Comparison of ENCODE assay signal across 8 cellular contexts in genomic region chr10:119541459-119542356, GRCh38. TPM values are rescaled to one million over a fixed set of nuclear protein-coding genes. Genes with fewer than 3 reads are reported as not detected.
A peak's percentile ranks its signal among the peaks of the same experiment; 100 is the strongest.
DNase-seq lines count a peak whose midpoint lies in the region; TF ChIP-seq lines count a peak whose summit lies in the region.

No MANE protein-coding gene starts in this region.

- no peak overlapping the region for H4K8ac ChIP-seq in mesendoderm (ENCODE audit: low read depth, low read length)

- no peaks in the 10 kb centered on the region for H3K27me3 ChIP-seq in breast epithelium
- peaks cover 15% of the 10 kb centered on the region for H3K27me3 ChIP-seq in mesendoderm (ENCODE audit: insufficient read depth, low read length, poor library complexity)

- peak overlapping the region; percentile 78 for H3K56ac ChIP-seq in mesendoderm (ENCODE audit: low read length)

- peak; percentile 63 for DNase-seq in SIG-M5 treated with dmso at 0.1 percent for 504 hours (lab: John Stamatoyannopoulos, UW; ENCODE audit: unreplicated experiment)
- no peak for DNase-seq in SIG-M5 (lab: John Stamatoyannopoulos, UW)
- peak; percentile 73 for DNase-seq in T-helper 2 cell treated with Interferon-gamma antibody and Interleukin-4, amounts not matched to agents 5 μg/mL and 100 μg/mL, for 36 hours (ENCODE audit: low spot score)
- DNase-seq in breast epithelium (ENCODE audit: low spot score in 2 of 2), result no peak
- DNase-seq in mesendoderm, result no peak
- peak; percentile 46 for DNase-seq in stimulated activated CD8-positive, alpha-beta memory T cell treated with anti-CD3 and anti-CD28 coated beads, Interleukin-7, amount 100 ng/mL, for 24 hours (ENCODE audit: low read depth)
- no peak for DNase-seq in occipital lobe (lab: John Stamatoyannopoulos, UW)
- DNase-seq in middle frontal gyrus (ENCODE audit: extremely low spot score, low spot score), result no peak

- H3K4me3 Mint-ChIP-seq in T-helper 2 cell treated with Interferon-gamma antibody and Interleukin-4, amounts not matched to agents 5 μg/mL and 100 μg/mL, for 36 hours, result peak overlapping the region; percentile 78

- H3K4me1 ChIP-seq in breast epithelium, result no peaks in the 10 kb centered on the region
- peaks cover 4% of the 10 kb centered on the region for H3K4me1 ChIP-seq in mesendoderm (ENCODE audit: control insufficient read depth, low read depth, low read length)

- H3K4ac ChIP-seq in mesendoderm (ENCODE audit: low read depth, low read length), result no peak overlapping the region

- no peaks in the 10 kb centered on the region for H3K36me3 ChIP-seq in breast epithelium
- H3K36me3 ChIP-seq in mesendoderm (ENCODE audit: control insufficient read depth, insufficient read depth, low read length), result no peaks in the 10 kb centered on the region

- H3K79me1 ChIP-seq in mesendoderm (ENCODE audit: low read length), result no peaks in the 10 kb centered on the region

- H3K79me2 ChIP-seq in mesendoderm (ENCODE audit: control insufficient read depth, insufficient read depth, low read length), result no peaks in the 10 kb centered on the region

- H3K9me3 ChIP-seq in breast epithelium, result no peaks in the 10 kb centered on the region

- WGBS in mesendoderm (ENCODE audit: extremely low coverage, insufficient coverage, low lambda C conversion rate), result no CpG with 5 or more reads among the region's 57 CpGs

- H3K23ac ChIP-seq in mesendoderm (ENCODE audit: low read length), result peak overlapping the region; percentile 100

- no peak overlapping the region for H3K18ac ChIP-seq in mesendoderm (ENCODE audit: low read length)

- H2AK5ac ChIP-seq in mesendoderm (ENCODE audit: low read length), result no peak overlapping the region

- H2BK15ac ChIP-seq in mesendoderm (replicated peaks; ENCODE audit: low read depth), result no peak overlapping the region

- no peak for TF ChIP-seq POLR2A in breast epithelium (IDR thresholded peaks at IDR 0.05)

- intact Hi-C loops in breast epithelium (cut with DNase I; ENCODE audit: low total_unique reads), result no loop called here

- H2BK120ac ChIP-seq in mesendoderm (ENCODE audit: low read depth, low read length), result no peak overlapping the region

- peak overlapping the region; percentile 79 for H3K4me2 ChIP-seq in mesendoderm (ENCODE audit: low read length)

- H3K27ac Mint-ChIP-seq in T-helper 2 cell treated with Interferon-gamma antibody and Interleukin-4, amounts not matched to agents 5 μg/mL and 100 μg/mL, for 36 hours, result peak overlapping the region; percentile 82

- H4K5ac ChIP-seq in mesendoderm (ENCODE audit: low read length), result no peak overlapping the region

- H3K27me3 Mint-ChIP-seq in T-helper 2 cell treated with Interferon-gamma antibody and Interleukin-4, amounts not matched to agents 5 μg/mL and 100 μg/mL, for 36 hours (ENCODE audit: low read depth), result peaks cover 11% of the 10 kb centered on the region

- H3K36me3 Mint-ChIP-seq in T-helper 2 cell treated with Interferon-gamma antibody and Interleukin-4, amounts not matched to agents 5 μg/mL and 100 μg/mL, for 36 hours (ENCODE audit: low read depth), result peaks cover 18% of the 10 kb centered on the region

- H3K4me1 Mint-ChIP-seq in T-helper 2 cell treated with Interferon-gamma antibody and Interleukin-4, amounts not matched to agents 5 μg/mL and 100 μg/mL, for 36 hours (ENCODE audit: low read depth), result peaks cover 49% of the 10 kb centered on the region

- no peaks in the 10 kb centered on the region for H3K9me3 Mint-ChIP-seq in T-helper 2 cell treated with Interferon-gamma antibody and Interleukin-4, amounts not matched to agents 5 μg/mL and 100 μg/mL, for 36 hours

- no peak overlapping the region for H2BK5ac ChIP-seq in mesendoderm (ENCODE audit: low read length)

- H3K27ac ChIP-seq in breast epithelium, result peak overlapping the region; percentile 50 to 75
- H3K27ac ChIP-seq in mesendoderm (ENCODE audit: low read depth, low read length), result no peak overlapping the region

- H3K4me3 ChIP-seq in breast epithelium (peak overlapping the region; percentile 75 to 93 (median 76)), mesendoderm (ENCODE audit: low read length) (peak overlapping the region; percentile 35)

- peak overlapping the region; percentile 61 for H3K9ac ChIP-seq in mesendoderm (ENCODE audit: low read length)

- no peak for TF ChIP-seq CTCF in breast epithelium (IDR thresholded peaks at IDR 0.05)

RNA-seq across cellular contexts. Expression of gene RGS10, which starts 0.8 kb away (rescaled TPM):
- total RNA-seq in breast epithelium (10 to 100 TPM; 34.0 to 39.2 (median 36.4) TPM), occipital lobe (10.5 TPM)
- 10.5 TPM for polyA plus RNA-seq in mesendoderm (2013, experiment 1 of 2)
- polyA plus RNA-seq in mesendoderm (2013, experiment 2 of 2), result 10.2 TPM

RNA-seq across cellular contexts. Expression of gene TIAL1, which starts 55.1 kb away (rescaled TPM):
- total RNA-seq in breast epithelium, result 100 to 1,000 TPM in 1 of 3 donors, 10 to 100 TPM in 2; 73.3 to 110 (median 76.4) TPM
- 104 TPM for polyA plus RNA-seq in mesendoderm (2013, experiment 1 of 2)
- 101 TPM for polyA plus RNA-seq in mesendoderm (2013, experiment 2 of 2)
- 58.8 TPM for total RNA-seq in occipital lobe

Comparison
In these comparisons a context has a peak if more than half of its experiments do, and no peak if none do; other contexts are left out.
1. DNase-seq: peak in SIG-M5 treated with dmso at 0.1 percent for 504 hours (single experiment), T-helper 2 cell treated with Interferon-gamma antibody and Interleukin-4, amounts not matched to agents 5 μg/mL and 100 μg/mL, for 36 hours (single experiment) and stimulated activated CD8-positive, alpha-beta memory T cell treated with anti-CD3 and anti-CD28 coated beads, Interleukin-7, amount 100 ng/mL, for 24 hours (single experiment); none in SIG-M5 (single experiment), breast epithelium (0 of 2), mesendoderm (single experiment), occipital lobe (single experiment) and middle frontal gyrus (single experiment).